In the genomic region with DNA sequence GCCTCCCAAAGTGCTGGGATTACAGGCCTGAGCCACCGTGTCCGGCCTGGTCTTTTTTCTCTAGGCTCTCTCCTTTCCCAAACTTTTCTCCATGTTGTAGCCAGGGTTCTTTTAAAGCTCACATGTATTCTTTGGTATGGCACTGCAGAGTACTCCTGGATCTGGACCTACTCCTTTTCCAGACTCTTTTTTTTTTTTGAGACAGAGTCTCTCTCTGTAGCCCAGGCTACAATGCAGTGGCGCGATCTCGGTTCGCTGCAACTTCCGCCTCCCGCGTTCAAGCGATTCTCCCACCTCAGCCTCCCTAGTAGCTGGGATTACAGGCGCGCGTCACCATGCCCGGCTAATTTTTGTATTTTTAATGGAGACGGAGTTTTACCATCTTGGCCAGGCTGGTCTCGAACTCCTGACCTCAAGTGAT, we compare ENCODE assay signal across 9 cellular contexts. TPM values are rescaled to one million over a fixed set of nuclear protein-coding genes. Genes with fewer than 3 reads are reported as not detected.
A peak's percentile ranks its signal among the peaks of the same experiment; 100 is the strongest.
DNase-seq lines count a peak whose midpoint lies in the region; ATAC-seq, FAIRE-seq and TF ChIP-seq lines count a peak whose summit lies in the region.
"Had no signal": no experiment of that assay in that cellular context is flagged by ENCODE, and none has a peak within 500 bp of the region (broad histone marks: within the 10 kb centered on the region; RNA-seq: fewer than 3 reads in every experiment).

No MANE protein-coding gene starts in this region.

- TF ChIP-seq RAD21 in HepG2 (CRISPR knock-in tag; IDR thresholded peaks at IDR 0.05): no peak

- no peaks in the 10 kb centered on the region for H3K9me3 Mint-ChIP-seq in activated T-cell treated with anti-CD3 and anti-CD28 coated beads, Interleukin-2, amount 50 U/mL, for 4 hours

- H3K36me3 ChIP-seq in adipocyte (ENCODE audit: control insufficient read depth, insufficient read depth, low read length, severe bottlenecking): peaks cover 22% of the 10 kb centered on the region
- H3K36me3 ChIP-seq in HepG2 (replicated peaks in 1 of 2; ENCODE audit: control insufficient read depth in 1 of 2, insufficient read depth in 2 of 2, low read length in 2 of 2): peaks cover 2 to 21% of the 10 kb centered on the region in 2 experiments; a peak in 3 of 5 replicates
- peaks cover 19% of the 10 kb centered on the region for H3K36me3 ChIP-seq in thymus (ENCODE audit: control insufficient read depth, insufficient read depth)

- TSS peak; percentile 92 for BruUV-seq in HepG2 (replicated peaks; lab: Mats Ljungman, UMichigan)

- no peaks in the 10 kb centered on the region for H3K9me3 ChIP-seq in adipocyte (ENCODE audit: control insufficient read depth, low read length)
- H3K9me3 ChIP-seq in HepG2 (ENCODE audit: low read length): no peaks in the 10 kb centered on the region
- no peaks in the 10 kb centered on the region for H3K9me3 ChIP-seq in thymus (ENCODE audit: control insufficient read depth)
- H3K9me3 ChIP-seq: mucosa of descending colon had no signal

- in situ Hi-C loops in HepG2 (cut with HindIII; ENCODE audit: extremely low pct_ligation_motif_present, low pct_unique_long_range_greater_than_20kb): no loop called here

- ATAC-seq in activated T-cell treated with anti-CD3 and anti-CD28 coated beads, Interleukin-2, amount 50 U/mL, for 4 hours: no peak
- no peak for ATAC-seq in HepG2

- peaks cover 36% of the 10 kb centered on the region for H3K4me1 Mint-ChIP-seq in activated T-cell treated with anti-CD3 and anti-CD28 coated beads, Interleukin-2, amount 50 U/mL, for 4 hours (ENCODE audit: low read depth)

- TF ChIP-seq EP300 in HepG2 (IDR thresholded peaks at IDR 0.05; ENCODE audit: low read depth in 2 of 2, low read length in 2 of 2) (no peak), HepG2 (CRISPR knock-in tag; IDR thresholded peaks at IDR 0.05; ENCODE audit: borderline replicate concordance) (no peak)

- H3K36me3 Mint-ChIP-seq in activated T-cell treated with anti-CD3 and anti-CD28 coated beads, Interleukin-2, amount 50 U/mL, for 4 hours (ENCODE audit: insufficient read depth): peaks cover 16% of the 10 kb centered on the region

- H3K27me3 ChIP-seq in adipocyte (replicated peaks; ENCODE audit: control insufficient read depth, insufficient read depth, low read length): no peaks in the 10 kb centered on the region
- no peaks in the 10 kb centered on the region for H3K27me3 ChIP-seq in HepG2 (ENCODE audit: control insufficient read depth in 1 of 2, insufficient read depth in 2 of 2, low read length in 2 of 2)
- H3K27me3 ChIP-seq in thymus (ENCODE audit: control insufficient read depth, insufficient read depth): no peaks in the 10 kb centered on the region

- TF ChIP-seq CTCF in HepG2 (CRISPR knock-in tag; IDR thresholded peaks at IDR 0.05): no peak

- H3K4me2 ChIP-seq in HepG2 (ENCODE audit: low read depth, low read length): peak overlapping the region; percentile 86

- POLR2A ChIA-PET in HepG2 (lab: Yijun Ruan, JAX): interaction anchor here (0.6 to 3.9 kb wide), 32 partner anchors 10 to 555 kb away, joined by 3 to 38 read pairs (median 6); partner anchors contain the start of genes ATP5IF1, EYA3, PHACTR4 and PPP1R8

- no peak for TF ChIP-seq POLR2A in HepG2 (IDR thresholded peaks at IDR 0.05; ENCODE audit: insufficient read depth in 1 of 2, low read depth in 2 of 2, low read length in 2 of 2)

- H3K27ac ChIP-seq in HepG2 (ENCODE audit: extremely low read length, insufficient read depth, low read length) (peak overlapping the region; percentile 90), thymus (ENCODE audit: low read depth) (no peak overlapping the region)

- intact Hi-C loops in HepG2 (cut with micrococcal nuclease; ENCODE audit: unreplicated experiment): loop anchor here (10.0 kb wide), 1 partner anchor 63 kb away; no protein-coding TSS in a partner anchor

- peak overlapping the region; percentile 92 for H3K4me3 Mint-ChIP-seq in activated T-cell treated with anti-CD3 and anti-CD28 coated beads, Interleukin-2, amount 50 U/mL, for 4 hours

- no peak overlapping the region for H2AFZ ChIP-seq in HepG2 (ENCODE audit: low read length)

- no peak for FAIRE-seq in HepG2 (lab: Jason Lieb, UNC)

- H3K4me1 ChIP-seq in adipocyte (ENCODE audit: control insufficient read depth, insufficient read depth, low read length) (peaks cover 5% of the 10 kb centered on the region), HepG2 (ENCODE audit: insufficient read depth, low read length) (peaks cover 44% of the 10 kb centered on the region), thymus (ENCODE audit: control insufficient read depth, insufficient read depth, low read length) (peaks cover 11% of the 10 kb centered on the region)

- H3K27me3 Mint-ChIP-seq in activated T-cell treated with anti-CD3 and anti-CD28 coated beads, Interleukin-2, amount 50 U/mL, for 4 hours (ENCODE audit: low read depth): no peaks in the 10 kb centered on the region

- CTCF ChIA-PET in HepG2 (lab: Yijun Ruan, JAX; ENCODE audit: low intra/inter-chr PET ratio, low total read pairs): no interaction called here

- H4K20me1 ChIP-seq in HepG2 (ENCODE audit: insufficient read depth, low read length): no peaks in the 10 kb centered on the region

- no peak for DNase-seq in activated T-cell treated with anti-CD3 and anti-CD28 coated beads, Interleukin-2, amount 50 U/mL, for 4 hours
- no peak for DNase-seq in activated T-cell treated with anti-CD3 and anti-CD28 coated beads, Interleukin-2, amount 50 U/mL, for 48 hours
- DNase-seq in adipocyte (ENCODE audit: low read depth): no peak
- no peak for DNase-seq in HepG2 (ENCODE audit: low spot score)
- DNase-seq in NK-92 (lab: John Stamatoyannopoulos, UW; ENCODE audit: unreplicated experiment): no peak
- DNase-seq in kidney tubule cell (ENCODE audit: low spot score): no peak
- no peak for DNase-seq in NCI-H2171 (lab: John Stamatoyannopoulos, UW)

- H3K9ac ChIP-seq in adipocyte (ENCODE audit: low read length): peak overlapping the region; percentile 91
- peak overlapping the region; percentile 89 for H3K9ac ChIP-seq in HepG2 (ENCODE audit: insufficient read depth, low read depth, low read length)

- peak overlapping the region; percentile 87 for H3K4me3 ChIP-seq in adipocyte (ENCODE audit: low read length)
- peak overlapping the region; percentile 61 to 90 (median 80) for H3K4me3 ChIP-seq in HepG2 (replicated peaks in 1 of 3; ENCODE audit: insufficient read depth in 1 of 3, low read depth in 2 of 3, low read length in 3 of 3)
- H3K4me3 ChIP-seq in thymus (ENCODE audit: low read length): peak overlapping the region; percentile 81

- peaks cover 6% of the 10 kb centered on the region for H3K79me2 ChIP-seq in HepG2 (ENCODE audit: insufficient read depth, low read length)

- 68% methylated on average over 16 of the region's 16 CpGs for WGBS in HepG2 (ENCODE audit: low lambda C conversion rate)
- WGBS in thymus: 58% methylated on average over 16 of the region's 16 CpGs

RNA-seq across cellular contexts. Expression of gene MED18, which starts 0.6 kb away (rescaled TPM):
- total RNA-seq in activated T-cell treated with anti-CD3 and anti-CD28 coated beads, Interleukin-2, amount 50 U/mL, for 4 hours: 10 to 100 TPM; 11.6 to 14.7 (median 11.7) TPM
- total RNA-seq in HepG2 (2016; rRNA removed; fragmentation: Illumina TruSeq; extraction: Trizol): 21.0 and 28.8 TPM in 2 replicates
- 7.0 and 7.5 TPM in 2 replicates for total RNA-seq in HepG2 (2016; cell fraction: cytosol; rRNA removed; fragmentation: Illumina TruSeq; extraction: Trizol; ENCODE audit: low read depth)
- 20.7 and 32.3 TPM in 2 replicates for total RNA-seq in HepG2 (2016; cell fraction: insoluble cytoplasmic fraction; rRNA removed; fragmentation: Illumina TruSeq; extraction: Trizol)
- 10.5 and 12.8 TPM in 2 replicates for total RNA-seq in HepG2 (2016; cell fraction: membrane; rRNA removed; fragmentation: Illumina TruSeq; extraction: Trizol)
- 7.0 and 9.3 TPM in 2 replicates for total RNA-seq in HepG2 (2016; cell fraction: nucleus; rRNA removed; fragmentation: Illumina TruSeq; extraction: Trizol)
- polyA plus RNA-seq in HepG2 (2011; rRNA removed): 11.7 and 14.4 TPM in 2 replicates
- 16.5 and 19.8 TPM in 2 replicates for polyA plus RNA-seq in HepG2 (2011; cell fraction: cytosol; rRNA removed)
- polyA plus RNA-seq in HepG2 (2011; cell fraction: nucleus; rRNA removed): 10.4 and 11.6 TPM in 2 replicates
- polyA plus RNA-seq in HepG2 (2012): 9.5 and 13.0 TPM in 2 replicates
- 2.8 and 3.8 TPM in 2 replicates for polyA plus RNA-seq in HepG2 (2016; cell fraction: cytosol; fragmentation: Illumina TruSeq; extraction: Trizol; ENCODE audit: low read depth)
- polyA plus RNA-seq in HepG2 (2016; cell fraction: insoluble cytoplasmic fraction; fragmentation: Illumina TruSeq; extraction: Trizol; ENCODE audit: low read depth): 26.5 and 30.0 TPM in 2 replicates
- polyA plus RNA-seq in HepG2 (2016; cell fraction: membrane; fragmentation: Illumina TruSeq; extraction: Trizol; ENCODE audit: low read depth): 4.9 and 5.6 TPM in 2 replicates
- 14.7 and 18.3 TPM in 2 replicates for polyA plus RNA-seq in HepG2 (2016; cell fraction: nucleus; fragmentation: Illumina TruSeq; extraction: Trizol; ENCODE audit: insufficient read depth, low read depth)
- 28.2 and 57.8 TPM in 2 replicates for polyA minus RNA-seq in HepG2 (2011; rRNA and poly(A)+ RNA removed; ENCODE audit: low replicate concordance)
- polyA minus RNA-seq in HepG2 (2011; cell fraction: cytosol; rRNA and poly(A)+ RNA removed): 13.0 and 15.4 TPM in 2 replicates
- 3.6 and 4.2 TPM in 2 replicates for polyA minus RNA-seq in HepG2 (2011; cell fraction: nucleus; rRNA and poly(A)+ RNA removed)
- polyA plus RNA-seq in thymus: 32.5 TPM

RNA-seq across cellular contexts. Expression of gene PHACTR4, which starts 41.3 kb away (rescaled TPM):
- total RNA-seq in activated T-cell treated with anti-CD3 and anti-CD28 coated beads, Interleukin-2, amount 50 U/mL, for 4 hours: 10 to 100 TPM; 19.7 to 23.2 (median 22.4) TPM
- 17.1 and 29.6 TPM in 2 replicates for total RNA-seq in HepG2 (2016; rRNA removed; fragmentation: Illumina TruSeq; extraction: Trizol)
- total RNA-seq in HepG2 (2016; cell fraction: cytosol; rRNA removed; fragmentation: Illumina TruSeq; extraction: Trizol; ENCODE audit: low read depth): 12.5 and 13.7 TPM in 2 replicates
- total RNA-seq in HepG2 (2016; cell fraction: insoluble cytoplasmic fraction; rRNA removed; fragmentation: Illumina TruSeq; extraction: Trizol): 18.0 and 28.5 TPM in 2 replicates
- 22.9 and 27.9 TPM in 2 replicates for total RNA-seq in HepG2 (2016; cell fraction: membrane; rRNA removed; fragmentation: Illumina TruSeq; extraction: Trizol)
- total RNA-seq in HepG2 (2016; cell fraction: nucleus; rRNA removed; fragmentation: Illumina TruSeq; extraction: Trizol): 19.8 and 22.8 TPM in 2 replicates
- polyA plus RNA-seq in HepG2 (2011; rRNA removed) (13.9 TPM in 2 replicates), thymus (18.1 TPM)
- polyA plus RNA-seq in HepG2 (2011; cell fraction: cytosol; rRNA removed): 9.3 and 14.1 TPM in 2 replicates
- polyA plus RNA-seq in HepG2 (2011; cell fraction: nucleus; rRNA removed): 7.6 and 10.2 TPM in 2 replicates
- 20.1 and 20.8 TPM in 2 replicates for polyA plus RNA-seq in HepG2 (2012)
- 3.9 and 4.2 TPM in 2 replicates for polyA plus RNA-seq in HepG2 (2016; cell fraction: cytosol; fragmentation: Illumina TruSeq; extraction: Trizol; ENCODE audit: low read depth)
- polyA plus RNA-seq in HepG2 (2016; cell fraction: insoluble cytoplasmic fraction; fragmentation: Illumina TruSeq; extraction: Trizol; ENCODE audit: low read depth): 36.5 and 50.9 TPM in 2 replicates
- polyA plus RNA-seq in HepG2 (2016; cell fraction: membrane; fragmentation: Illumina TruSeq; extraction: Trizol; ENCODE audit: low read depth): 18.0 and 18.6 TPM in 2 replicates
- 40.9 and 42.7 TPM in 2 replicates for polyA plus RNA-seq in HepG2 (2016; cell fraction: nucleus; fragmentation: Illumina TruSeq; extraction: Trizol; ENCODE audit: insufficient read depth, low read depth)
- polyA minus RNA-seq in HepG2 (2011; rRNA and poly(A)+ RNA removed; ENCODE audit: low replicate concordance): 21.5 and 24.1 TPM in 2 replicates
- polyA minus RNA-seq in HepG2 (2011; cell fraction: cytosol; rRNA and poly(A)+ RNA removed): 19.1 and 23.2 TPM in 2 replicates
- 13.7 and 14.3 TPM in 2 replicates for polyA minus RNA-seq in HepG2 (2011; cell fraction: nucleus; rRNA and poly(A)+ RNA removed)
